In genomic region chr11:110230377-110230776, GRCh38 we compare ENCODE assay signal across 1 cellular context.
TF ChIP-seq lines count a peak whose summit lies in the region.

No MANE protein-coding gene starts in this region.

TF ChIP-seq in liver, 16 proteins besides CTCF, POLR2A, EP300 and RAD21 (continued from another document):
- no peak for TF ChIP-seq REST (IDR thresholded peaks at IDR 0.05)
- TF ChIP-seq ATF3 (IDR thresholded peaks at IDR 0.05): no peak
